Comparison of ENCODE assay signal across 11 cellular contexts in the genomic region with DNA sequence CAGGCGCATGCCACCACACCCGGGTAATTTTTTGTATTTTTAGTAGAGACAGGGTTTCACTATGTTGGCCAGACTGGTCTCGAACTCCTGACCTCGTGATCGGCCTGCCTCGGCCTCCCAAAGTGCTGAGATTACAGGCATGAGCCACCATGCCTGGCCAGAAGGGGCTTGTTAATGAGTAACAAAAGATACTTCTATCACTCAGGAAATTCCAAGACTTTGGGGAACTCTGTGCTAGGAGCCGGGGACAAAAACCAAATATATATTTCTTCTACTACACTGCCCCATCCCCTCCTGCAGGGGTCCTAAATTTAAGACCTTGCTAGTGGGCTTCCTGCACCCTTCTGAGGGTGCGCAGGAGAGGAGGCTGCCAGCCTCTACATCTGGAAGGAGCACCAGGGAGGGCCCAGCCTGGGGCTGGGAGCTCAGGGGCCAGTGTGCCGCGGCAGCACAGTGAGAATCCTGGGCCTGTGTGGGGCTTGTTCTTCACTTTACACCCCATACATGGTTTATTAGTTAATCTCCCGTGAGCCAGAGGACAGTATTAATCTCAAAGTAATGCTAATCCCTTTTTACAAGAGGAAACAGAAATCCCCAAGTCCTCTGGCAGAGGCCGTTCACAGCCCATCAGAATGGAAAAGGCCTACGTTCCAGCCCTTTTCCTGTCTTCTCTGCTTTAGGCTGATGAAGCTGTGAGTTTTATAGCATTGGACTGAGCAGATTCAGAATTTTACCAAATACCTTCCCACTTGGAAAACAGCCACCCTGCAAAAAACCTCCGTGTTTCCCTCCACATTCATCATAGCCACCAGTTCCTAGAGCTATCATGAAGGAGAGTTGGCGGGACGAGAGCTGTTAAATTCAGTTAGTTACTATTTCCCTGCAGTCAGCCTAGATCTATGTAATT. TPM values are rescaled to one million over a fixed set of nuclear protein-coding genes. Genes with fewer than 3 reads are reported as not detected.
DNase-seq lines count a peak whose midpoint lies in the region; ATAC-seq, FAIRE-seq and TF ChIP-seq lines count a peak whose summit lies in the region.
"Had no signal": no experiment of that assay in that cellular context is flagged by ENCODE, and none has a peak within 500 bp of the region (broad histone marks: within the 10 kb centered on the region; RNA-seq: fewer than 3 reads in every experiment).

No MANE protein-coding gene starts in this region.

- peaks cover 33% of the 10 kb centered on the region for H3K4me1 Mint-ChIP-seq in stimulated activated naive CD8-positive, alpha-beta T cell treated with anti-CD3 and anti-CD28 coated beads, Interleukin-15, amount 100 ng/mL, for 72 hours

- no peaks in the 10 kb centered on the region for H3K27me3 ChIP-seq in small intestine (ENCODE audit: control insufficient read depth in 2 of 2, insufficient read depth in 2 of 2, low read length in 2 of 2)

- no peaks in the 10 kb centered on the region for H3K27me3 Mint-ChIP-seq in stimulated activated naive CD8-positive, alpha-beta T cell treated with anti-CD3 and anti-CD28 coated beads, Interleukin-15, amount 100 ng/mL, for 72 hours
- H3K27me3 Mint-ChIP-seq: activated CD4-positive, alpha-beta memory T cell treated with anti-CD3 and anti-CD28 coated beads for 36 hours had no signal

- no peak overlapping the region for H3K27ac Mint-ChIP-seq in stimulated activated naive CD8-positive, alpha-beta T cell treated with anti-CD3 and anti-CD28 coated beads, Interleukin-15, amount 100 ng/mL, for 72 hours
- H3K27ac Mint-ChIP-seq: activated CD4-positive, alpha-beta memory T cell treated with anti-CD3 and anti-CD28 coated beads for 36 hours had no signal

- WGBS in small intestine, 3 donors, result 76 to 85% (median 82%) methylated on average over 16 of the region's 16 CpGs

- peaks cover 0 to 9% of the 10 kb centered on the region in 2 donors for H3K4me1 ChIP-seq in small intestine (ENCODE audit: control insufficient read depth in 2 of 2, insufficient read depth in 1 of 2, low read depth in 1 of 2, low read length in 1 of 2)

- H3K27ac ChIP-seq in VCaP (peak overlapping the region; percentile 89), small intestine (ENCODE audit: low read depth in 1 of 2, low read length in 1 of 2) (peak overlapping the region; percentile 11 to 30)

- no peaks in the 10 kb centered on the region for H3K9me3 ChIP-seq in small intestine (ENCODE audit: control insufficient read depth, low read depth)

- no peak overlapping the region for H3K4me3 Mint-ChIP-seq in stimulated activated naive CD8-positive, alpha-beta T cell treated with anti-CD3 and anti-CD28 coated beads, Interleukin-15, amount 100 ng/mL, for 72 hours
- H3K4me3 Mint-ChIP-seq: activated CD4-positive, alpha-beta memory T cell treated with anti-CD3 and anti-CD28 coated beads for 36 hours had no signal

- TF ChIP-seq CTCF in VCaP (conservative IDR thresholded peaks at IDR 0.05) (no peak), GM10266 (IDR thresholded peaks at IDR 0.05; ENCODE audit: control insufficient read depth, insufficient read depth, low read depth, missing control alignments) (no peak)

- no peak for ATAC-seq in HG03378 (IDR thresholded peaks at IDR 0.05; ENCODE audit: unreplicated experiment)
- ATAC-seq in stimulated activated naive CD8-positive, alpha-beta T cell treated with anti-CD3 and anti-CD28 coated beads, Interleukin-15, amount 100 ng/mL, for 72 hours, result no peak
- no peak for ATAC-seq in HG02571 (IDR thresholded peaks at IDR 0.05; ENCODE audit: unreplicated experiment)

- no peaks in the 10 kb centered on the region for H3K9me3 Mint-ChIP-seq in stimulated activated naive CD8-positive, alpha-beta T cell treated with anti-CD3 and anti-CD28 coated beads, Interleukin-15, amount 100 ng/mL, for 72 hours
- H3K9me3 Mint-ChIP-seq: activated CD4-positive, alpha-beta memory T cell treated with anti-CD3 and anti-CD28 coated beads for 36 hours had no signal

- FAIRE-seq in small intestine (lab: Jason Lieb, UNC), result no peak

- no peak overlapping the region for H3K4me3 ChIP-seq in small intestine (ENCODE audit: low read depth in 1 of 2, low read length in 2 of 2)

- no peaks in the 10 kb centered on the region for H3K36me3 ChIP-seq in small intestine (ENCODE audit: control insufficient read depth in 2 of 2, insufficient read depth in 2 of 2, low read length in 2 of 2)

- DNase-seq in ELF-1 (ENCODE audit: low read depth, low spot score) (peak; percentile 67), iris pigment epithelial cell (ENCODE audit: low read depth) (peak; percentile 23), small intestine (no peak), GM10266 (ENCODE audit: extremely low spot score) (no peak)
- no peak for DNase-seq in stimulated activated naive CD8-positive, alpha-beta T cell treated with anti-CD3 and anti-CD28 coated beads, Interleukin-15, amount 100 ng/mL, for 72 hours
- DNase-seq: activated CD4-positive, alpha-beta memory T cell treated with anti-CD3 and anti-CD28 coated beads for 36 hours; OCI-M1; stimulated activated CD4-positive, alpha-beta T cell treated with anti-CD3 and anti-CD28 coated beads, Interleukin-4, amount 100 ng/mL, for 24 hours had no signal

RNA-seq across cellular contexts. Expression of gene NPAS1, which starts 44.4 kb away (rescaled TPM):
- polyA plus RNA-seq in small intestine, result under 1 TPM in 1 of 3 donors, not detected in 2; 0.24 TPM

Comparison
In these comparisons a context has a peak if more than half of its experiments do, and no peak if none do; other contexts are left out.
1. DNase-seq: peak in ELF-1 (single experiment) and iris pigment epithelial cell (single experiment); none in small intestine (single experiment), stimulated activated naive CD8-positive, alpha-beta T cell treated with anti-CD3 and anti-CD28 coated beads, Interleukin-15, amount 100 ng/mL, for 72 hours (0 of 2) and GM10266 (single experiment).